ENCODE assay signal across 13 cellular contexts in the genomic region with DNA sequence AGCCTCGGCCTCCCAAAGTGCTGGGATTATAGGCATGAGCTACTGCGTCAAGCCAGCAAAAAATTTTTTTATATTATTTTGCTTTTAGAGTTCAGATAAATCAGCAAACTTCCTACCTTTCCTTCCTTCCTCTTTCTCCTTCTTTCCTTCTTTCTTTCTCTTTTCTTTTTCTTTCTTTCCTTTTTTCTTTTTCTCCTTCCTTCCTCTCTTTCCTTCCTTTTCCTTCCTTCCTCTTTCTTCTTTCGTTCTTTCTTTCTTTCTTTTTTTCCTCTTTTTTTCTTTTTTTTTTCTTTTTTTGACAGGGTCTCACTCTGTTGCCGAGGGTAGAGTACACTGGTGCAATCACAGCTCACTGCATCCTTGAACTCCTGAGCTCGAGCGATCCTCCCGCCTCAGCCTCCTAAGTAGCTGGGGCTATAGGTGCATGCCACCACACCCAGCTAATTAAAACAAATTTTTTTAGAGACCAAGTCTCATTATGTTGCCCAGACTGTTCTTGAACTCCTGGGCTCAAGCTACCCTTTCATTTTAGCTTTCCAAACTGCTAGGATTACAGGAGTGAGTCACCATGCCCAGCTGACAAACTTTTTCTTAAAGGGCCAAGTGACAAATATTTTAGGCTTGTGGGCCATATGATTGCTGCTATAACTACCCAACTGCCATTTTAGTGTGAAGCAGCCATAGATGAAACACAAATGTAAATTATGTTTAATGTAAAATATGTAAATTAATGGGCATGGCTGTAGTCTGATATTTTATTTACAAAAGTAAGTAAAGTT. TPM values are rescaled to one million over a fixed set of nuclear protein-coding genes. Genes with fewer than 3 reads are reported as not detected.
A peak's percentile ranks its signal among the peaks of the same experiment; 100 is the strongest.
DNase-seq lines count a peak whose midpoint lies in the region; ATAC-seq, FAIRE-seq and TF ChIP-seq lines count a peak whose summit lies in the region.
"Had no signal": no experiment of that assay in that cellular context is flagged by ENCODE, and none has a peak within 500 bp of the region (broad histone marks: within the 10 kb centered on the region; RNA-seq: fewer than 3 reads in every experiment).

No MANE protein-coding gene starts in this region.

- H3K9me3 ChIP-seq in esophagus muscularis mucosa, result peaks cover 0 to 3% (median 1%) of the 10 kb centered on the region in 4 donors

- intact Hi-C loops in esophagus muscularis mucosa (cut with DNase I), result no loop called here

- H3K4me3 ChIP-seq in bronchial epithelial cell (ENCODE audit: low read depth, low read length), result no peak overlapping the region
- no peak overlapping the region for H3K4me3 ChIP-seq in esophagus muscularis mucosa

- H3K27me3 ChIP-seq in bronchial epithelial cell (ENCODE audit: control insufficient read depth, insufficient read depth, low read length) (no peaks in the 10 kb centered on the region), esophagus muscularis mucosa (no peaks in the 10 kb centered on the region)

- ATAC-seq in GM18505 (IDR thresholded peaks at IDR 0.05; ENCODE audit: unreplicated experiment) (no peak), HG03442 (IDR thresholded peaks at IDR 0.05; ENCODE audit: unreplicated experiment) (no peak)

- TF ChIP-seq EP300 in esophagus muscularis mucosa (IDR thresholded peaks at IDR 0.05), result no peak

- 92% methylated on average over 7 of the region's 7 CpGs for WGBS in esophagus muscularis mucosa

- peak; percentile 62 for DNase-seq in Daoy (ENCODE audit: low read depth)
- DNase-seq in NCI-H226, result peak; percentile 58
- DNase-seq in bronchial epithelial cell (ENCODE audit: low read depth), result peak; percentile 63
- DNase-seq in myocyte (ENCODE audit: low read depth), result peak; percentile 69
- no peak for DNase-seq in esophagus muscularis mucosa (ENCODE audit: extremely low spot score)
- DNase-seq in effector CD4-positive, alpha-beta T cell, result no peak
- DNase-seq: activated CD8-positive, alpha-beta memory T cell treated with anti-CD3 and anti-CD28 coated beads for 24 hours; activated naive CD8-positive, alpha-beta T cell treated with anti-CD3 and anti-CD28 coated beads, Interleukin-2, amount 10 ng/mL, durations not matched to agents 7 days and 5 days; nephron progenitor cell had no signal

- TF ChIP-seq CTCF in bronchial epithelial cell (IDR thresholded peaks at IDR 0.05; ENCODE audit: insufficient read depth, low read length, severe bottlenecking) (no peak), esophagus muscularis mucosa (IDR thresholded peaks at IDR 0.05) (no peak)

- FAIRE-seq in bronchial epithelial cell (lab: Jason Lieb, UNC), result no peak
- FAIRE-seq: GM12892, keratinocyte had no signal

- TF ChIP-seq POLR2A in esophagus muscularis mucosa (IDR thresholded peaks at IDR 0.05; ENCODE audit: low read depth) (no peak), GM18505 (IDR thresholded peaks at IDR 0.05; ENCODE audit: borderline replicate concordance, extremely low read depth, insufficient read depth, insufficient read length) (no peak)

- H3K27ac ChIP-seq in esophagus muscularis mucosa (replicated peaks in 1 of 4), result no peak overlapping the region

- H3K36me3 ChIP-seq in bronchial epithelial cell (ENCODE audit: control insufficient read depth, insufficient read depth, low read length) (no peaks in the 10 kb centered on the region), esophagus muscularis mucosa (no peaks in the 10 kb centered on the region)

- H3K4me1 ChIP-seq in esophagus muscularis mucosa, result no peaks in the 10 kb centered on the region

RNA-seq across cellular contexts. Expression of gene WASHC4, which starts 7.1 kb away (rescaled TPM):
- total RNA-seq in Daoy (2014; rRNA removed; shearing (Covaris generic)), result 48.0 and 52.3 TPM in 2 replicates
- total RNA-seq in bronchial epithelial cell (52.5 and 60.8 TPM in 2 replicates), myocyte (72.0 and 75.7 TPM in 2 replicates), esophagus muscularis mucosa (10 to 100 TPM; 37.1 to 59.0 (median 38.6) TPM)
- polyA plus RNA-seq in myocyte (2012), result 13.2 TPM

RNA-seq across cellular contexts. Expression of gene ALDH1L2, which starts 16.1 kb away (rescaled TPM):
- 0.83 and 5.7 TPM in 2 replicates for total RNA-seq in Daoy (2014; rRNA removed; shearing (Covaris generic))
- total RNA-seq in bronchial epithelial cell (34.2 and 35.7 TPM in 2 replicates), myocyte (11.3 and 13.4 TPM in 2 replicates), esophagus muscularis mucosa (10 to 100 TPM in 1 of 4 donors, 1 to 10 TPM in 3; 2.3 to 10.4 (median 5.2) TPM)
- 36.0 TPM for polyA plus RNA-seq in myocyte (2012)

Comparison
In these comparisons a context has a peak if more than half of its experiments do, and no peak if none do; other contexts are left out.
1. DNase-seq: peak in Daoy (single experiment), NCI-H226 (single experiment), bronchial epithelial cell (single experiment) and myocyte (single experiment); none in esophagus muscularis mucosa (single experiment) and effector CD4-positive, alpha-beta T cell (single experiment).